In the genomic region with DNA sequence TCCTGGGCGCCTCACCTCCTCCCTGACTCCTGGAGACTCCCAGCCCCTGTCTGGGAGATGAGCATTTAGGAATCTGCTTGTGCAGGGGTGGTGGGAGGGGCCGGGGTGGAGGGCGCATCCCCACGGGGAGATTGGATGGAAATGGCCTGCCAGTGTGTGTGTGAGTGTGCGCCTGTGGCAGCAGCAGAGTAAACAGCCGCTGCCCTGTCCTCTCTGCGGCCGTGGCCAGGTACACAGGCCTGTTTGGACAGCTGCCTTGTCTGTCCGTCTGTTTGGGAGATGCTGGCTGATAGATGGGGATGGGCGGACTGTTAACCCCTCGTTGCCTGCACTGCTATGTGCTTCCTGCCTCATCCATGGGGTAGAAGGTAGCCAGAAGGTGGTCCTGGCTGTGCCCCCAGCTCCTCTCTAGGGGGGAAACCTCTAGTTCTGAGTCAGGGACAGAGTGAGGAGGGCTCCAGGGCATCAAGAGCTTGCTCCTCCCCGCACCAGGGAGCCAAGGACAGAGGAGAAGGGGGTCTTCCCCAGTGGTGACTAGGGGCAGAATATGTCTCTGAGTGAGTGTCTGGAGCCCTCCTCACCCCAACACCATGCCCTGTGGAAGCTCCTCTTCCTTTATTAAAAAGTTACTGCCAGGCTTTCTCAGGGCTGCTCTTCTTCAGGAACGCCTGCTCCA, we compare ENCODE assay signal across 1 cellular context.
TF ChIP-seq lines count a peak whose summit lies in the region.

No MANE protein-coding gene starts in this region.

TF ChIP-seq in SK-N-SH treated with all-trans-retinoic acid at 6 μM for 48 hours, 23 proteins besides CTCF, POLR2A, EP300 and RAD21 (continued from another document):
- no peak for TF ChIP-seq POU6F1 (CRISPR knock-in tag; IDR thresholded peaks at IDR 0.05; ENCODE audit: borderline replicate concordance, low read depth)
- no peak for TF ChIP-seq ZC3H10 (CRISPR knock-in tag; IDR thresholded peaks at IDR 0.05)
- no peak for TF ChIP-seq OSR1 (CRISPR knock-in tag; IDR thresholded peaks at IDR 0.05)
- no peak for TF ChIP-seq CREB5 (CRISPR knock-in tag; IDR thresholded peaks at IDR 0.05; ENCODE audit: low read depth)
- no peak for TF ChIP-seq BACH2 (CRISPR knock-in tag; IDR thresholded peaks at IDR 0.05; ENCODE audit: borderline replicate concordance)
- TF ChIP-seq PATZ1 (CRISPR knock-in tag; IDR thresholded peaks at IDR 0.05; ENCODE audit: borderline replicate concordance) = no peak
- no peak for TF ChIP-seq CSDC2 (CRISPR knock-in tag; IDR thresholded peaks at IDR 0.05)
